ENCODE assay signal across 19 cellular contexts in genomic region chr9:121601234-121601633, GRCh38. TPM values are rescaled to one million over a fixed set of nuclear protein-coding genes. Genes with fewer than 3 reads are reported as not detected.
DNase-seq lines count a peak whose midpoint lies in the region; ATAC-seq and TF ChIP-seq lines count a peak whose summit lies in the region.
"Had no signal": no experiment of that assay in that cellular context is flagged by ENCODE, and none has a peak within 500 bp of the region (broad histone marks: within the 10 kb centered on the region; RNA-seq: fewer than 3 reads in every experiment).

No MANE protein-coding gene starts in this region.

- peaks cover 4% of the 10 kb centered on the region for H3K36me3 Mint-ChIP-seq in T-cell

- 46% methylated on average over 3 of the region's 3 CpGs for WGBS in liver
- WGBS in lower leg skin, 2 donors = 55 to 67% methylated on average over 3 of the region's 3 CpGs

- no peaks in the 10 kb centered on the region for H3K9me3 ChIP-seq in liver (ENCODE audit: control insufficient read depth in 4 of 4, low read length in 3 of 4)
- H3K9me3 ChIP-seq: A549, neutrophil had no signal

- no peaks in the 10 kb centered on the region for H3K36me3 ChIP-seq in liver (ENCODE audit: control insufficient read depth in 4 of 4, insufficient read depth in 3 of 4, low read depth in 1 of 4, low read length in 3 of 4)
- H3K36me3 ChIP-seq: heart right ventricle, neutrophil had no signal

- peaks cover 54 to 66% of the 10 kb centered on the region in 2 donors for H3K27me3 Mint-ChIP-seq in T-cell

- H3K4me3 ChIP-seq in liver (ENCODE audit: low read depth in 1 of 3, low read length in 3 of 3) (no peak overlapping the region), lower leg skin (ENCODE audit: low read depth, poor library complexity, severe bottlenecking) (no peak overlapping the region)
- H3K4me3 ChIP-seq: A549 had no signal

- CTCF ChIA-PET in T-cell (lab: Charles Lee) = no interaction called here

- peak overlapping the region; percentile 79 to 88 for H3K27ac ChIP-seq in liver (ENCODE audit: low read depth in 1 of 2, low read length in 2 of 2)
- H3K27ac ChIP-seq: A549, neutrophil had no signal

- H3K4me1 Mint-ChIP-seq in T-cell = peaks cover 0 to 5% (median 4%) of the 10 kb centered on the region in 3 donors

- no peak for TF ChIP-seq RAD21 in liver (IDR thresholded peaks at IDR 0.05)

- ATAC-seq in T-cell (replicated peaks in 1 of 4) = no peak
- ATAC-seq: A549; activated CD8-positive, alpha-beta T cell treated with anti-CD3 and anti-CD28 coated beads, Interleukin-2, amount 10 ng/mL, durations not matched to agents 7 days and 5 days; heart right ventricle; left ventricle myocardium superior; Panc1 had no signal

- peaks cover 4 to 40% (median 27%) of the 10 kb centered on the region in 4 donors for H3K4me1 ChIP-seq in liver (ENCODE audit: control insufficient read depth in 4 of 4, insufficient read depth in 4 of 4, low read length in 3 of 4)

- peak overlapping the region in 1 of 2 donors; percentile 33 for H3K9ac ChIP-seq in liver (ENCODE audit: low read depth in 1 of 2, low read length in 2 of 2)

- DNase-seq in AG08395 (ENCODE audit: low spot score) = peak; percentile 53
- peak; percentile 34 to 44 for DNase-seq in Kasumi-1 (lab: John Stamatoyannopoulos, UW)
- peak; percentile 49 for DNase-seq in amniotic epithelial cell (ENCODE audit: low read depth)
- DNase-seq in activated naive CD4-positive, alpha-beta T cell treated with Interleukin-2 at 50 U/mL for 16 hours = no peak
- DNase-seq in T-cell = no peak
- no peak for DNase-seq in GM10266 (ENCODE audit: extremely low spot score)
- no peak for DNase-seq in lower leg skin (ENCODE audit: low spot score in 2 of 2)
- DNase-seq: activated CD8-positive, alpha-beta T cell treated with anti-CD3 and anti-CD28 coated beads, Interleukin-2, amount 10 ng/mL, durations not matched to agents 7 days and 5 days; activated gamma-delta T cell; heart right ventricle; HFFc6; left ventricle myocardium superior; NCI-H345; T-helper 9 cell had no signal

- TF ChIP-seq CTCF in liver (IDR thresholded peaks at IDR 0.05; ENCODE audit: low read depth, low read length, missing input control) = no peak
- TF ChIP-seq CTCF in GM10266 (IDR thresholded peaks at IDR 0.05; ENCODE audit: control insufficient read depth, insufficient read depth, low read depth, missing control alignments) = no peak
- no peak for TF ChIP-seq CTCF in lower leg skin (IDR thresholded peaks at IDR 0.05)

- TF ChIP-seq POLR2A in lower leg skin (IDR thresholded peaks at IDR 0.05) = no peak

- H3K27ac Mint-ChIP-seq in T-cell = no peak overlapping the region
- H3K27ac Mint-ChIP-seq: activated CD8-positive, alpha-beta T cell treated with anti-CD3 and anti-CD28 coated beads, Interleukin-2, amount 10 ng/mL, durations not matched to agents 7 days and 5 days; endodermal cell; HFFc6 had no signal

- intact Hi-C loops in lower leg skin (cut with DNase I; ENCODE audit: low total_unique reads) = no loop called here

- peak overlapping the region in 1 of 3 donors; percentile 0 for H3K4me3 Mint-ChIP-seq in T-cell
- H3K4me3 Mint-ChIP-seq: activated CD8-positive, alpha-beta T cell treated with anti-CD3 and anti-CD28 coated beads, Interleukin-2, amount 10 ng/mL, durations not matched to agents 7 days and 5 days; HFFc6 had no signal

- no peaks in the 10 kb centered on the region for H3K27me3 ChIP-seq in liver (ENCODE audit: control insufficient read depth in 4 of 4, insufficient read depth in 4 of 4, low read length in 3 of 4)

- H3K9me3 Mint-ChIP-seq in T-cell = peaks cover 6 to 13% (median 7%) of the 10 kb centered on the region in 3 donors
- H3K9me3 Mint-ChIP-seq: HFFc6 had no signal

- POLR2A ChIA-PET in T-cell (lab: Charles Lee) = no interaction called here

TF ChIP-seq in liver, 16 proteins besides CTCF, POLR2A, EP300 and RAD21:
- TF ChIP-seq MAX (IDR thresholded peaks at IDR 0.05) (no peak), GABPA (IDR thresholded peaks at IDR 0.05 in 1 of 2, conservative IDR thresholded peaks at IDR 0.05 in 1 of 2) (no peak), SP1 (IDR thresholded peaks at IDR 0.05) (peak; percentile 23), JUND (IDR thresholded peaks at IDR 0.05) (peak in 1 of 2 donors; percentile 39), ATF3 (IDR thresholded peaks at IDR 0.05) (peak; percentile 28), FOXA2 (IDR thresholded peaks at IDR 0.05) (no peak), EGR1 (IDR thresholded peaks at IDR 0.05; ENCODE audit: low read depth in 2 of 2) (peak in 1 of 2 donors; percentile 29), RXRA (IDR thresholded peaks at IDR 0.05) (peak; percentile 45 to 60), NR2F2 (IDR thresholded peaks at IDR 0.05) (no peak), FOXA1 (IDR thresholded peaks at IDR 0.05) (no peak), TAF1 (conservative IDR thresholded peaks at IDR 0.05) (no peak), REST (IDR thresholded peaks at IDR 0.05) (no peak), YY1 (IDR thresholded peaks at IDR 0.05) (peak; percentile 36), HNF4A (conservative IDR thresholded peaks at IDR 0.05) (peak; percentile 34 to 62), HNF4G (IDR thresholded peaks at IDR 0.05) (no peak), ZBTB33 (IDR thresholded peaks at IDR 0.05) (peak; percentile 34)

RNA-seq across cellular contexts. Expression of gene DAB2IP, which starts 50.2 kb away (rescaled TPM):
- total RNA-seq in liver (10 to 100 TPM in 1 of 2 donors, 1 to 10 TPM in 1; 3.1 to 13.1 TPM), T-cell (under 1 TPM in 4 of 5 donors, not detected in 1; 0.22 to 0.53 (median 0.34) TPM), lower leg skin (10 to 100 TPM; 42.5 to 68.0 (median 57.0) TPM)
- 1 to 10 TPM; 2.3 to 7.8 TPM for polyA plus RNA-seq in liver

Comparison
In these comparisons a context has a peak if more than half of its experiments do, and no peak if none do; other contexts are left out.
1. DNase-seq: peak in AG08395 (single experiment), Kasumi-1 (2 of 2) and amniotic epithelial cell (single experiment); none in activated naive CD4-positive, alpha-beta T cell treated with Interleukin-2 at 50 U/mL for 16 hours (single experiment), T-cell (0 of 34), GM10266 (single experiment) and lower leg skin (0 of 2).